Comparison of ENCODE assay signal across 32 cellular contexts in the genomic region with DNA sequence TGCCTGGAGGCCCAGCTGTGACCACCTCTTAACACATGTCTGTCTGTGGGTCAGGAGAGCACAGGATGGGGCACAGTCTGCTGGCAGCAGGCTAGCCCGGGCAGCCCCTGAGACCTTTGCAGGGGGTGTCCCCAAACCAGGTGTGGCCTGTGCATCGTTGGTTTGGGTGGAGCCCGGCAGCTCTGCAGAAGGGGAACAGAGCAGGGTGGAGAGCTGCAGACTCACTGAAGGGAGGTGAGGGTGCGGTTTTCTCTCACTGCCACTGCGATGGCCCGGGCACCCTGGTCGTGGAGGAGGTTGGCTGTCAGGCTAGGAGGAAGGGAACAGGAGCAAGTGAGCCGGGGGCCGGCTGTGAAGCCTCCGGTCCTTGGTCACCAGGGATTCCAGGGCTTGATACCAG. TPM values are rescaled to one million over a fixed set of nuclear protein-coding genes. Genes with fewer than 3 reads are reported as not detected.
DNase-seq lines count a peak whose midpoint lies in the region; ATAC-seq and TF ChIP-seq lines count a peak whose summit lies in the region.
"Had no signal": no experiment of that assay in that cellular context is flagged by ENCODE, and none has a peak within 500 bp of the region (broad histone marks: within the 10 kb centered on the region; RNA-seq: fewer than 3 reads in every experiment).

No MANE protein-coding gene starts in this region.

- CTCF ChIA-PET in activated CD8-positive, alpha-beta T cell treated with anti-CD3 and anti-CD28 coated beads, Interleukin-2, amount 10 ng/mL, durations not matched to agents 7 days and 5 days (lab: Charles Lee), result interaction anchor here (0.8 kb wide), 1 partner anchor 442 kb away, joined by 4 read pairs; no protein-coding TSS in a partner anchor
- CTCF ChIA-PET in naive thymus-derived CD4-positive, alpha-beta T cell (lab: Charles Lee), result no interaction called here

- H3K9me3 Mint-ChIP-seq in activated CD8-positive, alpha-beta T cell treated with anti-CD3 and anti-CD28 coated beads, Interleukin-2, amount 10 ng/mL, durations not matched to agents 7 days and 5 days (ENCODE audit: insufficient read depth), result no peaks in the 10 kb centered on the region
- peaks cover 0 to 7% (median 0%) of the 10 kb centered on the region in 11 donors for H3K9me3 Mint-ChIP-seq in naive thymus-derived CD4-positive, alpha-beta T cell
- H3K9me3 Mint-ChIP-seq: T-helper 1 cell treated with Interleukin-12 subunit alpha and Interleukin-12 subunit beta and Interleukin-4 antibody, amounts not matched to agents 30 μg/mL and 1 μg/mL, for 36 hours had no signal

- no peak for TF ChIP-seq CTCF in left ventricle myocardium inferior (IDR thresholded peaks at IDR 0.05; ENCODE audit: borderline replicate concordance)

- POLR2A ChIA-PET in activated CD8-positive, alpha-beta T cell treated with anti-CD3 and anti-CD28 coated beads, Interleukin-2, amount 10 ng/mL, durations not matched to agents 7 days and 5 days (lab: Charles Lee), result no interaction called here
- POLR2A ChIA-PET in naive thymus-derived CD4-positive, alpha-beta T cell (lab: Charles Lee), result interaction anchor here (1.0 kb wide), 1 partner anchor 9 kb away, joined by 3 read pairs; no protein-coding TSS in a partner anchor

- H3K27ac Mint-ChIP-seq in activated CD8-positive, alpha-beta T cell treated with anti-CD3 and anti-CD28 coated beads, Interleukin-2, amount 10 ng/mL, durations not matched to agents 7 days and 5 days, result peak overlapping the region; percentile 12
- H3K27ac Mint-ChIP-seq in naive thymus-derived CD4-positive, alpha-beta T cell, result peak overlapping the region in 2 of 9 donors; percentile 31 to 82
- H3K27ac Mint-ChIP-seq: dendritic cell treated with granulocyte-macrophage colony-stimulating factor and Interleukin-4, amounts not matched to agents 40 ng/mL and 50 ng/mL, for 4 days; T-helper 1 cell treated with Interleukin-12 subunit alpha and Interleukin-12 subunit beta and Interleukin-4 antibody, amounts not matched to agents 30 μg/mL and 1 μg/mL, for 36 hours had no signal

- H3K4me1 ChIP-seq in left ventricle myocardium inferior, result peaks cover 20% of the 10 kb centered on the region
- H3K4me1 ChIP-seq in naive thymus-derived CD4-positive, alpha-beta T cell (ENCODE audit: control insufficient read depth in 2 of 2, insufficient read depth in 2 of 2, low read length in 2 of 2), result no peaks in the 10 kb centered on the region
- H3K4me1 ChIP-seq: gastroesophageal sphincter had no signal

- H3K36me3 Mint-ChIP-seq in activated CD8-positive, alpha-beta T cell treated with anti-CD3 and anti-CD28 coated beads, Interleukin-2, amount 10 ng/mL, durations not matched to agents 7 days and 5 days (ENCODE audit: low read depth), result peaks cover 73% of the 10 kb centered on the region
- peaks cover 23 to 50% (median 27%) of the 10 kb centered on the region in 5 donors for H3K36me3 Mint-ChIP-seq in naive thymus-derived CD4-positive, alpha-beta T cell

- no peak overlapping the region for H3K4me3 Mint-ChIP-seq in activated CD8-positive, alpha-beta T cell treated with anti-CD3 and anti-CD28 coated beads, Interleukin-2, amount 10 ng/mL, durations not matched to agents 7 days and 5 days
- H3K4me3 Mint-ChIP-seq in naive thymus-derived CD4-positive, alpha-beta T cell, result no peak overlapping the region
- H3K4me3 Mint-ChIP-seq: dendritic cell treated with granulocyte-macrophage colony-stimulating factor and Interleukin-4, amounts not matched to agents 40 ng/mL and 50 ng/mL, for 4 days; T-helper 1 cell treated with Interleukin-12 subunit alpha and Interleukin-12 subunit beta and Interleukin-4 antibody, amounts not matched to agents 30 μg/mL and 1 μg/mL, for 36 hours had no signal

- H3K4me3 ChIP-seq in left ventricle myocardium inferior, result no peak overlapping the region
- no peak overlapping the region for H3K4me3 ChIP-seq in naive thymus-derived CD4-positive, alpha-beta T cell (ENCODE audit: low read length)
- H3K4me3 ChIP-seq: gastroesophageal sphincter had no signal

- DNase-seq in left ventricle myocardium inferior, result no peak
- no peak for DNase-seq in cardiac septum (ENCODE audit: low spot score)
- DNase-seq in activated CD8-positive, alpha-beta T cell treated with anti-CD3 and anti-CD28 coated beads, Interleukin-2, amount 10 ng/mL, durations not matched to agents 7 days and 5 days, result no peak
- no peak for DNase-seq in naive thymus-derived CD4-positive, alpha-beta T cell
- no peak for DNase-seq in NCI-H526 treated with DMSO at 0.1 percent for 48 hours (lab: John Stamatoyannopoulos, UW)
- DNase-seq: activated CD4-positive, alpha-beta T cell treated with anti-CD3 and anti-CD28 coated beads for 1 hour; activated CD8-positive, alpha-beta memory T cell treated with anti-CD3 and anti-CD28 coated beads for 24 hours; activated gamma-delta T cell; activated T-cell treated with anti-CD3 and anti-CD28 coated beads, Interleukin-2, amount 50 U/mL, for 1 hour; Calu3; DMS79 treated with DMSO at 0.1 percent for 48 hours; GF-D8; mesendoderm; MV-4-11; NCI-H146; NCI-H2107; NCI-H446 treated with DMSO at 0.1 percent for 48 hours; occipital lobe; SK-N-SH; stimulated activated CD4-positive, alpha-beta T cell treated with anti-CD3 and anti-CD28 coated beads, Interleukin-1b, Interleukin-23, amount 100 ng/mL, for 48 hours; stimulated activated CD8-positive, alpha-beta memory T cell treated with anti-CD3 and anti-CD28 coated beads, Interleukin-4, amount 100 ng/mL, for 48 hours; trophoblast cell had no signal

- no peak for ATAC-seq in activated CD8-positive, alpha-beta T cell treated with anti-CD3 and anti-CD28 coated beads, Interleukin-2, amount 10 ng/mL, durations not matched to agents 7 days and 5 days
- peak; percentile 37 for ATAC-seq in naive thymus-derived CD4-positive, alpha-beta T cell
- ATAC-seq in HG03159 (IDR thresholded peaks at IDR 0.05; ENCODE audit: unreplicated experiment) (no peak), GM21528 (IDR thresholded peaks at IDR 0.05; ENCODE audit: low FRiP score, unreplicated experiment) (no peak)
- ATAC-seq: gastroesophageal sphincter had no signal

- no peaks in the 10 kb centered on the region for H3K27me3 ChIP-seq in left ventricle myocardium inferior (ENCODE audit: low read depth)
- H3K27me3 ChIP-seq in naive thymus-derived CD4-positive, alpha-beta T cell (ENCODE audit: control insufficient read depth in 2 of 2, insufficient read depth in 2 of 2, low read length in 2 of 2), result no peaks in the 10 kb centered on the region
- H3K27me3 ChIP-seq: gastroesophageal sphincter had no signal

- H3K27ac ChIP-seq in left ventricle myocardium inferior (replicated peaks), result peak overlapping the region; percentile 83
- H3K27ac ChIP-seq in naive thymus-derived CD4-positive, alpha-beta T cell (ENCODE audit: low read depth, low read length), result no peak overlapping the region
- H3K27ac ChIP-seq: C4-2B, gastroesophageal sphincter had no signal

- H3K4me1 Mint-ChIP-seq in activated CD8-positive, alpha-beta T cell treated with anti-CD3 and anti-CD28 coated beads, Interleukin-2, amount 10 ng/mL, durations not matched to agents 7 days and 5 days (ENCODE audit: low read depth), result no peaks in the 10 kb centered on the region
- H3K4me1 Mint-ChIP-seq in naive thymus-derived CD4-positive, alpha-beta T cell, result peaks cover 0 to 17% (median 4%) of the 10 kb centered on the region in 7 donors

- peaks cover 4% of the 10 kb centered on the region for H3K36me3 ChIP-seq in left ventricle myocardium inferior
- peaks cover 25 to 90% (median 28%) of the 10 kb centered on the region in 3 experiments for H3K36me3 ChIP-seq in naive thymus-derived CD4-positive, alpha-beta T cell (ENCODE audit: control insufficient read depth in 2 of 3, insufficient read depth in 3 of 3, low read length in 3 of 3)
- H3K36me3 ChIP-seq: gastroesophageal sphincter had no signal

- intact Hi-C loops in left ventricle myocardium inferior (cut with micrococcal nuclease) (no loop called here), cardiac septum (cut with DNase I) (no loop called here)
- intact Hi-C loops in naive thymus-derived CD4-positive, alpha-beta T cell (cut with micrococcal nuclease), result no loop called here

- H3K27me3 Mint-ChIP-seq in activated CD8-positive, alpha-beta T cell treated with anti-CD3 and anti-CD28 coated beads, Interleukin-2, amount 10 ng/mL, durations not matched to agents 7 days and 5 days (ENCODE audit: low read depth), result no peaks in the 10 kb centered on the region
- H3K27me3 Mint-ChIP-seq in naive thymus-derived CD4-positive, alpha-beta T cell, result no peaks in the 10 kb centered on the region

- no peaks in the 10 kb centered on the region for H3K9me3 ChIP-seq in left ventricle myocardium inferior (replicated peaks)
- no peaks in the 10 kb centered on the region for H3K9me3 ChIP-seq in naive thymus-derived CD4-positive, alpha-beta T cell (ENCODE audit: control insufficient read depth in 2 of 3, low read length in 3 of 3)
- H3K9me3 ChIP-seq: gastroesophageal sphincter, SK-N-SH had no signal

RNA-seq across cellular contexts. Expression of a gene that starts 28.8 kb away (rescaled TPM):
- 0.93 TPM for total RNA-seq in left ventricle myocardium inferior
- total RNA-seq in cardiac septum, result 0.67 TPM
- total RNA-seq in activated CD8-positive, alpha-beta T cell treated with anti-CD3 and anti-CD28 coated beads, Interleukin-2, amount 10 ng/mL, durations not matched to agents 7 days and 5 days, result 10 to 100 TPM; 92.6 to 94.6 TPM
- 10 to 100 TPM; 64.1 to 91.3 (median 87.3) TPM for total RNA-seq in naive thymus-derived CD4-positive, alpha-beta T cell
- 10 to 100 TPM; 22.2 to 40.1 TPM for polyA plus RNA-seq in naive thymus-derived CD4-positive, alpha-beta T cell
- total RNA-seq: LHCN-M2, myocyte had no signal
- polyA plus RNA-seq: SK-N-SH had no signal

RNA-seq across cellular contexts. Expression of a gene that starts 47.6 kb away (rescaled TPM):
- 14.4 TPM for total RNA-seq in left ventricle myocardium inferior
- 15.3 TPM for total RNA-seq in cardiac septum
- total RNA-seq in activated CD8-positive, alpha-beta T cell treated with anti-CD3 and anti-CD28 coated beads, Interleukin-2, amount 10 ng/mL, durations not matched to agents 7 days and 5 days, result 10 to 100 TPM; 15.4 to 16.1 TPM
- total RNA-seq in naive thymus-derived CD4-positive, alpha-beta T cell, result 10 to 100 TPM; 16.9 to 33.2 (median 28.0) TPM
- polyA plus RNA-seq in naive thymus-derived CD4-positive, alpha-beta T cell, result 10 to 100 TPM; 31.5 to 44.2 TPM

RNA-seq across cellular contexts. Expression of a gene that starts 53.2 kb away (rescaled TPM):
- not detected for total RNA-seq in left ventricle myocardium inferior
- not detected for total RNA-seq in cardiac septum
- not detected for total RNA-seq in activated CD8-positive, alpha-beta T cell treated with anti-CD3 and anti-CD28 coated beads, Interleukin-2, amount 10 ng/mL, durations not matched to agents 7 days and 5 days
- total RNA-seq in naive thymus-derived CD4-positive, alpha-beta T cell, result not detected
- not detected for polyA plus RNA-seq in naive thymus-derived CD4-positive, alpha-beta T cell
- total RNA-seq: Calu3, gastroesophageal sphincter, LHCN-M2, myocyte, occipital lobe, pulmonary artery endothelial cell, subcutaneous adipose tissue had no signal
- polyA plus RNA-seq: SK-N-SH had no signal

Comparison
In these comparisons a context has a peak if more than half of its experiments do, and no peak if none do; other contexts are left out.
1. RNA of a gene that starts 28.8 kb away (total RNA-seq): 92.6 to 94.6 TPM in activated CD8-positive, alpha-beta T cell treated with anti-CD3 and anti-CD28 coated beads, Interleukin-2, amount 10 ng/mL, durations not matched to agents 7 days and 5 days and 64.1 to 91.3 TPM in naive thymus-derived CD4-positive, alpha-beta T cell; 0.93 TPM in left ventricle myocardium inferior (single experiment) and 0.67 TPM in cardiac septum (single experiment); every median in the first group is over 10 times any median in the second.